20 cellular contexts compared by ENCODE assay signal in the genomic region with DNA sequence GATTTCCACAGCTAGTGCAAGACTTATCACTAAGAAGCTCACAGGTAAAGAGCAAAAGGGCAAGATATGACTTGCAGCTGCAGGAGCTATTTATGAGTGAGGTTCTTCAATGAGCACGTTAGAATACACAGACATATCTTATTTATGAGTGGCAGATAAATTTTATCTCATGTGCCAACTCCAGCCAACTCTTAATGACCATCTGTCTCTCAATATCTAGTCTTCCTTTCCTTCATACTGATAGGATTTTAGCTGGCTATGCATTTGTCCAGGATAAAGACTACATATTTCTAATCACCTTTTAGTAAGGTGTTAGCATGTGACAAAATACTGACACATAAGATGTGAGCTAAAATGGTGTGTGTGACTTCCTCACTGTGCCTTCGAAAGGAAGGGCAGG.
"Had no signal": no experiment of that assay in that cellular context is flagged by ENCODE, and none has a peak within 500 bp of the region (broad histone marks: within the 10 kb centered on the region; RNA-seq: fewer than 3 reads in every experiment).

No MANE protein-coding gene starts in this region.

- H3K4me1 ChIP-seq: SJSA1 had no signal

- DNase-seq: KBM-7, MV-4-11, NCI-H1048, NCI-H1105, NCI-H146, NCI-H1694 treated with DMSO at 0.1 percent for 48 hours, NCI-H1930, NCI-H2081, NCI-H2107, NCI-H2171 treated with DMSO at 0.1 percent for 48 hours, NCI-H345, NCI-H446 treated with DMSO at 0.1 percent for 48 hours, NCI-H510A treated with DMSO at 0.1 percent for 48 hours, NCI-H526, Right ventricle myocardium superior, RPMI8226, SIG-M5 had no signal

- H3K36me3 ChIP-seq: SJSA1 had no signal

- H3K9me3 ChIP-seq: SJSA1 had no signal

- H3K27ac ChIP-seq: SJSA1, SK-N-MC had no signal

- H3K27me3 ChIP-seq: SJSA1 had no signal

- H3K4me3 ChIP-seq: SJSA1, SK-N-MC had no signal

- FAIRE-seq: RCC 7860 had no signal
